In genomic region chr22:35530700-35531099, GRCh38 we compare ENCODE assay signal across 34 cellular contexts. TPM values are rescaled to one million over a fixed set of nuclear protein-coding genes. Genes with fewer than 3 reads are reported as not detected.
"Had no signal": no experiment of that assay in that cellular context is flagged by ENCODE, and none has a peak within 500 bp of the region (broad histone marks: within the 10 kb centered on the region; RNA-seq: fewer than 3 reads in every experiment).

No MANE protein-coding gene starts in this region.

- H3K27me3 ChIP-seq: adrenal gland, body of pancreas, breast epithelium, MG63, Peyer's patch had no signal

- H3K36me3 ChIP-seq: adrenal gland, breast epithelium, MG63, Peyer's patch had no signal

- H3K27ac ChIP-seq: adrenal gland, body of pancreas, breast epithelium, Peyer's patch, RWPE1 had no signal

- H3K27me3 Mint-ChIP-seq: activated CD4-positive, alpha-beta memory T cell treated with anti-CD3 and anti-CD28 coated beads for 36 hours had no signal

- DNase-seq: activated B cell treated with CpG ODN at 0.5 μM for 24 hours; activated CD4-positive, alpha-beta memory T cell treated with anti-CD3 and anti-CD28 coated beads for 36 hours; activated CD4-positive, alpha-beta T cell treated with anti-CD3 and anti-CD28 coated beads for 4 hours; activated CD4-positive, alpha-beta T cell treated with anti-CD3 and anti-CD28 coated beads, Interleukin-2, amount 50 U/mL, for 1 hour; activated CD4-positive, CD25-positive, alpha-beta regulatory T cell treated with anti-CD3 and anti-CD28 coated beads, Interleukin-2, amount 50 U/mL, for 72 hours; activated CD8-positive, alpha-beta memory T cell treated with anti-CD3 and anti-CD28 coated beads, Interleukin-2, amount 50 U/mL, for 4 hours; activated gamma-delta T cell treated with Interleukin-2 at 50 U/mL for 16 hours; activated naive CD4-positive, alpha-beta T cell treated with anti-CD3 and anti-CD28 coated beads for 36 hours; activated T-cell treated with anti-CD3 and anti-CD28 coated beads for 4 hours; activated T-cell treated with anti-CD3 and anti-CD28 coated beads, Interleukin-2, amount 50 U/mL, for 4 hours; adrenal gland; body of pancreas; Kasumi-1; KG1; MG63; NCI-H1092; NCI-H1436 treated with DMSO at 0.1 percent for 48 hours; NCI-H1694 treated with DMSO at 0.1 percent for 48 hours; NCI-H2029; NCI-H345; NCI-H524 treated with DMSO at 0.1 percent for 48 hours; PC-3; Peyer's patch; SW 1271; T-helper 1 cell; T-helper 2 cell; T-helper 9 cell had no signal

- FAIRE-seq: astrocyte, TTC549 had no signal

- H3K9me3 ChIP-seq: adrenal gland, body of pancreas, Peyer's patch had no signal

- H3K4me3 Mint-ChIP-seq: activated B cell treated with CpG ODN at 0.5 μM for 24 hours; activated CD4-positive, alpha-beta memory T cell treated with anti-CD3 and anti-CD28 coated beads for 36 hours; activated naive CD4-positive, alpha-beta T cell treated with anti-CD3 and anti-CD28 coated beads for 36 hours; activated T-cell treated with anti-CD3 and anti-CD28 coated beads, Interleukin-2, amount 50 U/mL, for 4 hours; activated T-helper 1 cell treated with anti-CD3 and anti-CD28 coated beads, Interleukin-12 subunit alpha, Interleukin-12 subunit beta, Interleukin-2, Interleukin-4 antibody, amounts not matched to agents 30 ng/mL and 10 ng/mL and 1 ng/mL, durations not matched to agents 14 hours and 24 hours and 36 hours had no signal

- H3K4me1 ChIP-seq: body of pancreas, breast epithelium had no signal

- H3K9me3 Mint-ChIP-seq: activated naive CD4-positive, alpha-beta T cell treated with anti-CD3 and anti-CD28 coated beads, Interleukin-2, amount 50 U/mL, for 72 hours; activated T-helper 1 cell treated with anti-CD3 and anti-CD28 coated beads, Interleukin-12 subunit alpha, Interleukin-12 subunit beta, Interleukin-2, Interleukin-4 antibody, amounts not matched to agents 30 ng/mL and 10 ng/mL and 1 ng/mL, durations not matched to agents 14 hours and 24 hours and 36 hours had no signal

- H3K36me3 Mint-ChIP-seq: activated CD4-positive, alpha-beta memory T cell treated with anti-CD3 and anti-CD28 coated beads for 36 hours; activated naive CD4-positive, alpha-beta T cell treated with anti-CD3 and anti-CD28 coated beads, Interleukin-2, amount 50 U/mL, for 72 hours had no signal

- H3K27ac Mint-ChIP-seq: activated B cell treated with CpG ODN at 0.5 μM for 24 hours; activated CD4-positive, alpha-beta memory T cell treated with anti-CD3 and anti-CD28 coated beads for 36 hours; activated naive CD4-positive, alpha-beta T cell treated with anti-CD3 and anti-CD28 coated beads for 36 hours; activated naive CD4-positive, alpha-beta T cell treated with anti-CD3 and anti-CD28 coated beads, Interleukin-2, amount 50 U/mL, for 72 hours; activated T-helper 1 cell treated with anti-CD3 and anti-CD28 coated beads, Interleukin-12 subunit alpha, Interleukin-12 subunit beta, Interleukin-2, Interleukin-4 antibody, amounts not matched to agents 30 ng/mL and 10 ng/mL and 1 ng/mL, durations not matched to agents 14 hours and 24 hours and 36 hours had no signal

- H3K4me3 ChIP-seq: adrenal gland, body of pancreas, breast epithelium, MG63, Peyer's patch had no signal

- ATAC-seq: activated naive CD4-positive, alpha-beta T cell treated with anti-CD3 and anti-CD28 coated beads, Interleukin-2, amount 50 U/mL, for 72 hours; activated T-cell treated with anti-CD3 and anti-CD28 coated beads, Interleukin-2, amount 50 U/mL, for 4 hours; body of pancreas; PC-3; Right ventricle myocardium inferior had no signal

RNA-seq across cellular contexts. Expression of gene RASD2, which starts 9.9 kb away (rescaled TPM):
- total RNA-seq: activated B cell treated with CpG ODN at 0.5 μM for 24 hours; activated naive CD4-positive, alpha-beta T cell treated with anti-CD3 and anti-CD28 coated beads for 36 hours; activated T-helper 1 cell treated with anti-CD3 and anti-CD28 coated beads, Interleukin-12 subunit alpha, Interleukin-12 subunit beta, Interleukin-2, Interleukin-4 antibody, amounts not matched to agents 30 ng/mL and 10 ng/mL and 1 ng/mL, durations not matched to agents 14 hours and 24 hours and 36 hours had no signal
